8 cellular contexts compared by ENCODE assay signal in genomic region chr7:115679976-115680375, GRCh38.
DNase-seq lines count a peak whose midpoint lies in the region; ATAC-seq and TF ChIP-seq lines count a peak whose summit lies in the region.

No MANE protein-coding gene starts in this region.

- H3K27ac ChIP-seq in SU-DHL-6 (ENCODE audit: low read depth, low read length), result no peak overlapping the region

- no peaks in the 10 kb centered on the region for H4K20me1 ChIP-seq in SU-DHL-6 (ENCODE audit: low read depth, low read length)

- no peak overlapping the region for H3K9ac ChIP-seq in SU-DHL-6 (ENCODE audit: low read length)

- H3K79me2 ChIP-seq in SU-DHL-6 (ENCODE audit: insufficient read depth, low read length), result no peaks in the 10 kb centered on the region

- no peaks in the 10 kb centered on the region for H3K36me3 Mint-ChIP-seq in mesothelial cell of epicardium

- no peaks in the 10 kb centered on the region for H3K9me3 ChIP-seq in SU-DHL-6 (ENCODE audit: insufficient read depth, low read length)

- H3K27me3 Mint-ChIP-seq in mesothelial cell of epicardium (ENCODE audit: low read depth), result no peaks in the 10 kb centered on the region

- ATAC-seq in GM21360 (IDR thresholded peaks at IDR 0.05; ENCODE audit: unreplicated experiment), result peak; percentile 75

- H3K9me2 ChIP-seq in SU-DHL-6 (replicated peaks; ENCODE audit: insufficient read depth, low read length), result no peaks in the 10 kb centered on the region

- H3F3A ChIP-seq in SU-DHL-6 (ENCODE audit: insufficient read depth), result no peaks in the 10 kb centered on the region

- H3K27ac Mint-ChIP-seq in mesothelial cell of epicardium, result no peak overlapping the region

- H3K36me3 ChIP-seq in SU-DHL-6 (ENCODE audit: low read length), result no peaks in the 10 kb centered on the region

- no peak overlapping the region for H3K4me3 ChIP-seq in SU-DHL-6 (ENCODE audit: insufficient read depth, low read length, poor library complexity, severe bottlenecking)

- H2AFZ ChIP-seq in SU-DHL-6 (ENCODE audit: low read depth, low read length, severe bottlenecking), result no peak overlapping the region

- H3K4me1 Mint-ChIP-seq in mesothelial cell of epicardium, result peaks cover 38% of the 10 kb centered on the region

- H3K27me3 ChIP-seq in SU-DHL-6 (ENCODE audit: low read length), result no peaks in the 10 kb centered on the region

- peak; percentile 12 for TF ChIP-seq CTCF in SU-DHL-6 (IDR thresholded peaks at IDR 0.05; ENCODE audit: insufficient read depth, low read length, poor library complexity, severe bottlenecking)
- TF ChIP-seq CTCF in mesothelial cell of epicardium (IDR thresholded peaks at IDR 0.05; ENCODE audit: unreplicated experiment), result no peak

- H3K4me2 ChIP-seq in SU-DHL-6 (ENCODE audit: low read depth, low read length, poor library complexity, severe bottlenecking), result no peak overlapping the region

- H3K9me3 Mint-ChIP-seq in mesothelial cell of epicardium, result no peaks in the 10 kb centered on the region

- DNase-seq in EH (ENCODE audit: low read depth), result peak; percentile 63
- peak; percentile 8 for DNase-seq in HuH-7 (ENCODE audit: low spot score)
- peak; percentile 38 for DNase-seq in iPS DF 4.7 (ENCODE audit: extremely low read depth, low spot score)
- DNase-seq in activated CD4-positive, CD25-positive, alpha-beta regulatory T cell (lab: John Stamatoyannopoulos, UW), result no peak
- no peak for DNase-seq in mesothelial cell of epicardium (ENCODE audit: low spot score in 2 of 2, unreplicated experiment in 2 of 2)
- no peak for DNase-seq in OCI-M2 (lab: John Stamatoyannopoulos, UW; ENCODE audit: unreplicated experiment)

- H3K4me3 Mint-ChIP-seq in mesothelial cell of epicardium, result no peak overlapping the region

Comparison
In these comparisons a context has a peak if more than half of its experiments do, and no peak if none do; other contexts are left out.
1. DNase-seq: peak in EH (single experiment), HuH-7 (single experiment) and iPS DF 4.7 (single experiment); none in activated CD4-positive, CD25-positive, alpha-beta regulatory T cell (0 of 4), mesothelial cell of epicardium (0 of 2) and OCI-M2 (single experiment).